In genomic region chr1:165408518-165408917, GRCh38 we compare ENCODE assay signal across 8 cellular contexts. TPM values are rescaled to one million over a fixed set of nuclear protein-coding genes. Genes with fewer than 3 reads are reported as not detected.
DNase-seq lines count a peak whose midpoint lies in the region; ATAC-seq, FAIRE-seq and TF ChIP-seq lines count a peak whose summit lies in the region.

No MANE protein-coding gene starts in this region.

- TF ChIP-seq CTCF in Peyer's patch (IDR thresholded peaks at IDR 0.05) (peak in 4 of 6 experiments; percentile 20 to 29 (median 23)), heart left ventricle (IDR thresholded peaks at IDR 0.05) (peak; percentile 17 to 60 (median 47)), upper lobe of right lung (IDR thresholded peaks at IDR 0.05) (peak; percentile 43), dorsolateral prefrontal cortex (IDR thresholded peaks at IDR 0.05 in 54 of 56, conservative IDR thresholded peaks at IDR 0.05 in 2 of 56; ENCODE audit: low read depth in 1 of 56, partially characterized antibody in 56 of 56) (peak in 23 of 56 donors; percentile 7 to 41 (median 20))

- peaks cover 2 to 5% (median 2%) of the 10 kb centered on the region in 3 donors for H3K4me1 Mint-ChIP-seq in T-cell

- H3K4me1 ChIP-seq in Peyer's patch (no peaks in the 10 kb centered on the region), heart left ventricle (peaks cover 0 to 29% (median 6%) of the 10 kb centered on the region in 12 donors), upper lobe of right lung (no peaks in the 10 kb centered on the region)

- H3K27me3 ChIP-seq in Peyer's patch (no peaks in the 10 kb centered on the region), heart left ventricle (no peaks in the 10 kb centered on the region), upper lobe of right lung (no peaks in the 10 kb centered on the region), dorsolateral prefrontal cortex (peaks cover 0 to 10% (median 0%) of the 10 kb centered on the region in 45 donors)

- H3K27me3 Mint-ChIP-seq in T-cell, result peaks cover 34 to 35% of the 10 kb centered on the region in 2 donors

- TF ChIP-seq POLR2A in Peyer's patch (IDR thresholded peaks at IDR 0.05) (no peak), heart left ventricle (IDR thresholded peaks at IDR 0.05) (no peak)

- CTCF ChIA-PET in T-cell (lab: Charles Lee), result interaction anchor here in 1 of 2 donors (0.5 to 1.0 kb wide), 2 partner anchors 15 to 127 kb away, joined by 3 to 5 read pairs; no protein-coding TSS in a partner anchor

- DNase-seq in Daoy (ENCODE audit: low read depth) (peak; percentile 86), HTR-8/SVneo (ENCODE audit: insufficient read length, low spot score) (peak; percentile 19), Peyer's patch (no peak), heart left ventricle (peak in 2 of 5 donors; percentile 40 to 42), upper lobe of right lung (no peak), T-cell (no peak), dorsolateral prefrontal cortex (no peak)

- H3K9me3 Mint-ChIP-seq in T-cell, result no peaks in the 10 kb centered on the region

- WGBS in heart left ventricle, 4 donors, result 56 to 59% (median 57%) methylated on average over 6 of the region's 6 CpGs

- H3K27ac Mint-ChIP-seq in T-cell, result no peak overlapping the region

- H3K36me3 Mint-ChIP-seq in T-cell, result no peaks in the 10 kb centered on the region

- H3K4me3 Mint-ChIP-seq in T-cell, result no peak overlapping the region

- H3K36me3 ChIP-seq in Peyer's patch (no peaks in the 10 kb centered on the region), heart left ventricle (no peaks in the 10 kb centered on the region), upper lobe of right lung (no peaks in the 10 kb centered on the region)

- ATAC-seq in heart left ventricle (peak in 3 of 4 donors; percentile 55 to 70 (median 64)), upper lobe of right lung (peak; percentile 78), T-cell (replicated peaks in 1 of 4) (no peak), HG02798 (IDR thresholded peaks at IDR 0.05; ENCODE audit: poor library complexity, unreplicated experiment) (no peak)

- FAIRE-seq in HTR-8/SVneo (lab: Jason Lieb, UNC), result no peak

- H3K9me3 ChIP-seq in Peyer's patch (no peaks in the 10 kb centered on the region), heart left ventricle (no peaks in the 10 kb centered on the region), upper lobe of right lung (no peaks in the 10 kb centered on the region)

- H3K27ac ChIP-seq in Peyer's patch (no peak overlapping the region), heart left ventricle (no peak overlapping the region), upper lobe of right lung (no peak overlapping the region), dorsolateral prefrontal cortex (no peak overlapping the region)

- H3K4me3 ChIP-seq in Peyer's patch (no peak overlapping the region), heart left ventricle (no peak overlapping the region), upper lobe of right lung (no peak overlapping the region), dorsolateral prefrontal cortex (no peak overlapping the region)

- intact Hi-C loops in heart left ventricle (cut with DNase I), result loop anchor here in 4 of 10 donors (2.0 to 10.0 kb wide), 4 partner anchors 89 to 506 kb away; partner anchors contain the start of gene LRRC52 (in 2 of the 4)
- intact Hi-C loops in upper lobe of right lung (cut with DNase I), result no loop called here
- intact Hi-C loops in dorsolateral prefrontal cortex (cut with DNase I), result no loop called here

- POLR2A ChIA-PET in T-cell (lab: Charles Lee), result no interaction called here

RNA-seq across cellular contexts. Expression of gene RXRG, which starts 36.4 kb away (rescaled TPM):
- 0.17 and 1.7 TPM in 2 replicates for total RNA-seq in Daoy (2014; rRNA removed; shearing (Covaris generic))
- total RNA-seq in Peyer's patch (10 to 100 TPM in 1 of 4 donors, not detected in 3; 10.7 TPM), heart left ventricle (10 to 100 TPM in 1 of 9 donors, 1 to 10 TPM in 8; 1.1 to 11.4 (median 2.6) TPM), upper lobe of right lung (9.1 TPM), T-cell (not detected), dorsolateral prefrontal cortex (10 to 100 TPM in 12 of 120 experiments, 1 to 10 TPM in 108; 2.0 to 16.0 (median 6.2) TPM)
- polyA plus RNA-seq in heart left ventricle, result 1 to 10 TPM in 1 of 2 donors, under 1 TPM in 1; 0.91 to 1.4 TPM

RNA-seq across cellular contexts. Expression of gene LMX1A, which starts 52.0 kb away (rescaled TPM):
- not detected in 2 replicates for total RNA-seq in Daoy (2014; rRNA removed; shearing (Covaris generic))
- 1 to 10 TPM; 1.1 to 2.5 (median 1.8) TPM for total RNA-seq in Peyer's patch
- under 1 TPM in 5 of 9 donors, not detected in 4; 0.07 to 0.37 (median 0.16) TPM for total RNA-seq in heart left ventricle
- under 1 TPM in 1 of 2 donors, not detected in 1; 0.03 TPM for polyA plus RNA-seq in heart left ventricle
- total RNA-seq in upper lobe of right lung, result not detected
- total RNA-seq in T-cell, result not detected
- total RNA-seq in dorsolateral prefrontal cortex, result under 1 TPM in 1 of 120 experiments, not detected in 119; 0.32 TPM

Comparison
In these comparisons a context has a peak if more than half of its experiments do, and no peak if none do; other contexts are left out.
1. DNase-seq: peak in Daoy (single experiment) and HTR-8/SVneo (single experiment); none in Peyer's patch (0 of 3), upper lobe of right lung (single experiment), T-cell (0 of 34) and dorsolateral prefrontal cortex (0 of 10).
2. ATAC-seq: peak in heart left ventricle (3 of 4) and upper lobe of right lung (single experiment); none in T-cell (0 of 4) and HG02798 (single experiment).